In the genomic region with DNA sequence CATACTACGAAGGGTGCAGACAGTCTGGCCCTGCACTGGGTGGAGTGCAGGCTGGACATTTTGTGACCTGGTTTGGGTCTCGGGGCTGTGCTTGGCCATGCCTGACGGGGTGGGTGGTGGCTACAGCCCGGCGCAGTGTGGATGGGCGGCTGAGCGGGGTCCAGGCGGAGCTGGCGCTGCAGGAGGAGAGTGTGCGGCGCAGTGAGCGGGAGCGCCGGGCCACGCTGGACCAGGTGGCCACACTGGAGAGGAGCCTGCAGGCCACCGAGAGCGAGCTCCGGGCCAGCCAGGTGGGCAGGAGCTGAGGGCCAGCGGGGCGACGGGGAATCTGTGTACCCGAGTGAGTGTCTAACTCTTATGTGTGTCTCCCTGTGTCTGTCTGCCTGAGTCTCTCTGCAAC, we compare ENCODE assay signal across 34 cellular contexts. TPM values are rescaled to one million over a fixed set of nuclear protein-coding genes. Genes with fewer than 3 reads are reported as not detected.
"Had no signal": no experiment of that assay in that cellular context is flagged by ENCODE, and none has a peak within 500 bp of the region (broad histone marks: within the 10 kb centered on the region; RNA-seq: fewer than 3 reads in every experiment).

No MANE protein-coding gene starts in this region.

- H3K9me3 ChIP-seq: MG63, Peyer's patch had no signal

- H3K4me3 ChIP-seq: cardiac muscle cell, MG63, Peyer's patch had no signal

- H3K36me3 ChIP-seq: cardiac muscle cell, Peyer's patch had no signal

- H3K27ac ChIP-seq: cardiac muscle cell, Peyer's patch had no signal

- H3K36me3 Mint-ChIP-seq: activated naive CD8-positive, alpha-beta T cell treated with anti-CD3 and anti-CD28 coated beads for 36 hours had no signal

- H3K27ac Mint-ChIP-seq: activated CD4-positive, alpha-beta T cell treated with anti-CD3 and anti-CD28 coated beads, Interleukin-2, amount 10 ng/mL, durations not matched to agents 24 days and 14 days; activated naive CD8-positive, alpha-beta T cell treated with anti-CD3 and anti-CD28 coated beads for 36 hours; activated T-helper 17 cell treated with anti-CD3 and anti-CD28 coated beads, Interleukin-2, amount 50 U/mL, for 72 hours had no signal

- ATAC-seq: activated CD8-positive, alpha-beta T cell treated with anti-CD3 and anti-CD28 coated beads for 36 hours; activated T-cell treated with anti-CD3 and anti-CD28 coated beads, Interleukin-2, amount 50 U/mL, for 72 hours; activated T-helper 17 cell treated with anti-CD3 and anti-CD28 coated beads, Interleukin-2, amount 50 U/mL, for 72 hours; PC-3; Right ventricle myocardium inferior had no signal

- H3K9me3 Mint-ChIP-seq: activated CD4-positive, alpha-beta T cell treated with anti-CD3 and anti-CD28 coated beads, Interleukin-2, amount 10 ng/mL, durations not matched to agents 24 days and 14 days; activated CD8-positive, alpha-beta T cell treated with anti-CD3 and anti-CD28 coated beads for 36 hours; activated naive CD8-positive, alpha-beta T cell treated with anti-CD3 and anti-CD28 coated beads for 36 hours; activated T-cell treated with anti-CD3 and anti-CD28 coated beads, Interleukin-2, amount 50 U/mL, for 72 hours; activated T-helper 17 cell treated with anti-CD3 and anti-CD28 coated beads, Interleukin-2, amount 50 U/mL, for 72 hours; central memory CD8-positive, alpha-beta T cell had no signal

- H3K27me3 Mint-ChIP-seq: activated CD4-positive, alpha-beta T cell treated with anti-CD3 and anti-CD28 coated beads, Interleukin-2, amount 10 ng/mL, durations not matched to agents 24 days and 14 days; activated CD8-positive, alpha-beta T cell treated with anti-CD3 and anti-CD28 coated beads for 36 hours; activated naive CD8-positive, alpha-beta T cell treated with anti-CD3 and anti-CD28 coated beads for 36 hours; activated T-helper 17 cell treated with anti-CD3 and anti-CD28 coated beads, Interleukin-2, amount 50 U/mL, for 72 hours; central memory CD8-positive, alpha-beta T cell had no signal

- DNase-seq: activated CD4-positive, alpha-beta T cell treated with anti-CD3 and anti-CD28 coated beads, Interleukin-2, amount 10 ng/mL, durations not matched to agents 24 days and 14 days; activated CD4-positive, alpha-beta T cell treated with anti-CD3 and anti-CD28 coated beads, Interleukin-2, amount 50 U/mL, for 4 hours; activated CD8-positive, alpha-beta T cell treated with anti-CD3 and anti-CD28 coated beads for 36 hours; activated effector memory CD4-positive, alpha-beta T cell treated with anti-CD3 and anti-CD28 coated beads, Interleukin-2, amount 50 U/mL, for 16 hours; activated naive CD4-positive, alpha-beta T cell; activated naive CD4-positive, alpha-beta T cell treated with anti-CD3 and anti-CD28 coated beads, Interleukin-2, amount 50 U/mL, for 16 hours; activated naive CD8-positive, alpha-beta T cell treated with anti-CD3 and anti-CD28 coated beads for 36 hours; activated T-cell treated with anti-CD3 and anti-CD28 coated beads, Interleukin-2, amount 50 U/mL, for 1 hour; activated T-cell treated with anti-CD3 and anti-CD28 coated beads, Interleukin-2, amount 50 U/mL, for 72 hours; amniotic stem cell; aorta; Kasumi-1; MG63; MV-4-11; NCI-H1092; NCI-H1436 treated with DMSO at 0.1 percent for 48 hours; NCI-H1694 treated with DMSO at 0.1 percent for 48 hours; NCI-H2029; NCI-H345; NCI-H524 treated with DMSO at 0.1 percent for 48 hours; NCI-H748 treated with DMSO at 0.1 percent for 48 hours; NK-92 treated with Interleukin-12 subunit alpha and Interleukin-12 subunit beta, amount 100 ng/mL, for 24 hours; PC-3; Peyer's patch; RPMI8226; SIG-M5; T1000 had no signal

- H3K27me3 ChIP-seq: cardiac muscle cell, MG63, Peyer's patch had no signal

- H3K4me3 Mint-ChIP-seq: activated CD4-positive, alpha-beta T cell treated with anti-CD3 and anti-CD28 coated beads, Interleukin-2, amount 10 ng/mL, durations not matched to agents 24 days and 14 days; activated CD8-positive, alpha-beta T cell treated with anti-CD3 and anti-CD28 coated beads for 36 hours; activated naive CD8-positive, alpha-beta T cell treated with anti-CD3 and anti-CD28 coated beads for 36 hours; activated T-cell treated with anti-CD3 and anti-CD28 coated beads, Interleukin-2, amount 50 U/mL, for 72 hours; activated T-helper 17 cell treated with anti-CD3 and anti-CD28 coated beads, Interleukin-2, amount 50 U/mL, for 72 hours; central memory CD8-positive, alpha-beta T cell had no signal

RNA-seq across cellular contexts. Expression of a gene that starts 14.1 kb away (rescaled TPM):
- total RNA-seq: activated CD4-positive, alpha-beta T cell treated with anti-CD3 and anti-CD28 coated beads, Interleukin-2, amount 10 ng/mL, durations not matched to agents 24 days and 14 days; activated CD8-positive, alpha-beta memory T cell treated with anti-CD3 and anti-CD28 coated beads for 36 hours; activated CD8-positive, alpha-beta T cell treated with anti-CD3 and anti-CD28 coated beads for 36 hours; activated naive CD8-positive, alpha-beta T cell treated with anti-CD3 and anti-CD28 coated beads for 36 hours; activated T-helper 17 cell treated with anti-CD3 and anti-CD28 coated beads, Interleukin-2, amount 50 U/mL, for 72 hours; T-helper 1 cell treated with Interleukin-12 subunit alpha and Interleukin-12 subunit beta and Interleukin-4 antibody, amounts not matched to agents 30 ng/mL and 1 ng/mL, for 36 hours; T-helper 2 cell treated with Interferon-gamma antibody and Interleukin-4, amounts not matched to agents 100 ng/mL and 5 ng/mL, for 36 hours had no signal
